In the genomic region with DNA sequence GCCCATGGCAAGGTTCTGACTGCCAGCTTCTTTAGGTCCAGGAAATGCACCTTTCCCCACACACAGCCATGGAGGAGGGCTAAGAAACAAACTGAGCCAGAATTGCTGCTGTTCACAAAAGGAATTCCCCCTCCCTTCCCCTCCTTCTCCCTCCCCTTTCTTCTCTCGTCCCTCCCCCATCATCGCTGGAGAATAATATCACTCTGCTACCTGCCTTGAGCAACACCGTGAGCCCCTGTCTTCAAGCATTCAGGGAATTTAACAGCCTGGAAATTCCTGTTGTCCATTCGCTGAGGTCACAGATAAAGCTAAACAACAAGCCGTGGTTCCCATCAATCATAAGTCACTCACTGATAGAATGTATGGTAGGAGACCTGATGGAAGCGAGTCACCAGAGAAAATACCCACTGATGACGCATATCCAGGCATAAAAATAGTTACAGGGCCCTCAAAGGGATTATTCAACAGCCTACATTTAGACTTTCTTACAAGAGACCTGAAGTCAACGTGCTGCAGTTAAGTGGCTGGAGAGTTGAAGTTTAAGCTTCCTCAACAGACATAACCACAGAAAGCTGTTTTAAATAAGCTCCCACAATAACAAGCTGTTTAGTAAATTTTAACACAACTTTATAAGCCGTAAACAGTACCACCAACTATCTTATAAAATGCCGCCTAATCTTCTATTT, we compare ENCODE assay signal across 8 cellular contexts. TPM values are rescaled to one million over a fixed set of nuclear protein-coding genes. Genes with fewer than 3 reads are reported as not detected.
DNase-seq lines count a peak whose midpoint lies in the region; ATAC-seq and TF ChIP-seq lines count a peak whose summit lies in the region.

No MANE protein-coding gene starts in this region.

- no peaks in the 10 kb centered on the region for H4K20me1 ChIP-seq in neural progenitor cell (ENCODE audit: low read depth)

- no peaks in the 10 kb centered on the region for H3K9me3 ChIP-seq in neural progenitor cell (ENCODE audit: low read depth)

- no peak overlapping the region for H3K9ac ChIP-seq in neural progenitor cell

- peak overlapping the region; percentile 71 for H3K4me3 Mint-ChIP-seq in neural progenitor cell

- peak overlapping the region; percentile 48 for H3K4me2 ChIP-seq in neural progenitor cell

- no peaks in the 10 kb centered on the region for H3K79me2 ChIP-seq in neural progenitor cell (ENCODE audit: low read depth)

- H3K27me3 ChIP-seq in neural progenitor cell: no peaks in the 10 kb centered on the region

- intact Hi-C loops in Right ventricle myocardium inferior (cut with DNase I) (loop anchor here (2.0 to 5.0 kb wide), 5 partner anchors 41 to 193 kb away; no protein-coding TSS in a partner anchor), cardiac septum (cut with DNase I) (loop anchor here (1.0 to 10.0 kb wide), 4 partner anchors 41 to 191 kb away; no protein-coding TSS in a partner anchor)

- no peaks in the 10 kb centered on the region for H3K9me3 Mint-ChIP-seq in neural progenitor cell

- no peak overlapping the region for H3K27ac Mint-ChIP-seq in neural progenitor cell

- TF ChIP-seq CTCF in fibroblast of pulmonary artery (IDR thresholded peaks at IDR 0.05; ENCODE audit: low read length, missing control alignments) (no peak), neural progenitor cell (IDR thresholded peaks at IDR 0.05) (no peak)

- no peak overlapping the region for H3K27ac ChIP-seq in neural progenitor cell

- no peaks in the 10 kb centered on the region for H3K36me3 ChIP-seq in neural progenitor cell

- no peaks in the 10 kb centered on the region for H3K27me3 Mint-ChIP-seq in neural progenitor cell (ENCODE audit: insufficient read depth, low read depth)

- ATAC-seq in Right ventricle myocardium inferior: peak; percentile 90
- peak; percentile 59 for ATAC-seq in HG02840 (IDR thresholded peaks at IDR 0.05; ENCODE audit: low FRiP score, unreplicated experiment)

- peaks cover 12% of the 10 kb centered on the region for H3K4me1 ChIP-seq in neural progenitor cell

- H2AFZ ChIP-seq in neural progenitor cell (replicated peaks): peak overlapping the region; percentile 3

- peaks cover 21% of the 10 kb centered on the region for H3K4me1 Mint-ChIP-seq in neural progenitor cell

- DNase-seq in Right ventricle myocardium inferior (ENCODE audit: missing footprints): no peak
- no peak for DNase-seq in cardiac septum (ENCODE audit: low spot score)
- peak; percentile 20 to 32 for DNase-seq in NCI-H446 (lab: John Stamatoyannopoulos, UW)
- DNase-seq in activated T-cell treated with anti-CD3 and anti-CD28 coated beads, Interleukin-2, amount 50 U/mL, for 48 hours: peak; percentile 55
- peak; percentile 99 for DNase-seq in fibroblast of pulmonary artery (ENCODE audit: low read depth)
- peak; percentile 65 for DNase-seq in neural progenitor cell (ENCODE audit: low spot score)
- DNase-seq in NCI-H1694 (lab: John Stamatoyannopoulos, UW): no peak

- H3F3A ChIP-seq in neural progenitor cell (ENCODE audit: low read depth): peaks cover 19% of the 10 kb centered on the region

- H3K4me3 ChIP-seq in fibroblast of pulmonary artery (replicated peaks; ENCODE audit: low read depth, low read length) (peak overlapping the region; percentile 42), neural progenitor cell (no peak overlapping the region)

- no peaks in the 10 kb centered on the region for H3K36me3 Mint-ChIP-seq in neural progenitor cell

RNA-seq across cellular contexts. Expression of a gene that starts 59.7 kb away (rescaled TPM):
- 12.6 TPM for total RNA-seq in Right ventricle myocardium inferior
- total RNA-seq in cardiac septum: 25.7 TPM
- 2.0 and 2.1 TPM in 2 replicates for total RNA-seq in neural progenitor cell (ENCODE audit: low replicate concordance)

Comparison
In these comparisons a context has a peak if more than half of its experiments do, and no peak if none do; other contexts are left out.
1. DNase-seq: peak in NCI-H446 (2 of 2), activated T-cell treated with anti-CD3 and anti-CD28 coated beads, Interleukin-2, amount 50 U/mL, for 48 hours (2 of 2), fibroblast of pulmonary artery (single experiment) and neural progenitor cell (single experiment); none in Right ventricle myocardium inferior (single experiment), cardiac septum (single experiment) and NCI-H1694 (single experiment).